In genomic region chr17:49987290-49987585, GRCh38 we compare ENCODE assay signal across 30 cellular contexts. TPM values are rescaled to one million over a fixed set of nuclear protein-coding genes. Genes with fewer than 3 reads are reported as not detected.
DNase-seq lines count a peak whose midpoint lies in the region; ATAC-seq and TF ChIP-seq lines count a peak whose summit lies in the region.
"Had no signal": no experiment of that assay in that cellular context is flagged by ENCODE, and none has a peak within 500 bp of the region (broad histone marks: within the 10 kb centered on the region; RNA-seq: fewer than 3 reads in every experiment).

No MANE protein-coding gene starts in this region.

- in situ Hi-C loops in Panc1 (cut with HindIII; ENCODE audit: low pct_unique_long_range_greater_than_20kb, low sequenced_read_pairs), result no loop called here

- no peak overlapping the region for H3K4me3 Mint-ChIP-seq in Caco-2 (ENCODE audit: unreplicated experiment)
- no peak overlapping the region for H3K4me3 Mint-ChIP-seq in neural progenitor cell
- H3K4me3 Mint-ChIP-seq: CD8-positive, alpha-beta memory T cell; central memory CD8-positive, alpha-beta T cell; immature natural killer cell; stimulated activated effector memory CD8-positive, alpha-beta T cell treated with anti-CD3 and anti-CD28 coated beads, Interleukin-12 subunit alpha, Interleukin-12 subunit beta, amount 100 ng/mL, for 72 hours had no signal

- H2BK5ac ChIP-seq in mesenchymal stem cell (ENCODE audit: low read depth, low read length, poor library complexity, severe bottlenecking), result no peak overlapping the region

- no peak overlapping the region for H2BK12ac ChIP-seq in mesenchymal stem cell (ENCODE audit: low read length in 2 of 2)

- no peaks in the 10 kb centered on the region for H4K20me1 ChIP-seq in neural progenitor cell (ENCODE audit: low read depth)

- H3K4ac ChIP-seq in mesenchymal stem cell (ENCODE audit: low read depth in 1 of 2, low read length in 2 of 2), result no peak overlapping the region

- H4K8ac ChIP-seq in mesenchymal stem cell (ENCODE audit: low read length), result no peak overlapping the region

- H2BK15ac ChIP-seq in mesenchymal stem cell (ENCODE audit: low read depth, poor library complexity, severe bottlenecking), result peak overlapping the region; percentile 35

- CTCF ChIA-PET in Caco-2 (lab: Charles Lee) (interaction anchor here (0.8 to 2.0 kb wide), 8 partner anchors 8 to 165 kb away, joined by 3 to 7 read pairs (median 4); no protein-coding TSS in a partner anchor), Panc1 (lab: Charles Lee) (interaction anchor here (1.6 kb wide), 1 partner anchor 11 kb away, joined by 3 read pairs; no protein-coding TSS in a partner anchor)

- H3K27ac ChIP-seq in Panc1 (ENCODE audit: low read length) (peak overlapping the region; percentile 57), mesenchymal stem cell (ENCODE audit: low read length, poor library complexity, severe bottlenecking) (no peak overlapping the region), neural progenitor cell (no peak overlapping the region)
- H3K27ac ChIP-seq: foreskin keratinocyte, KMS-11, prostate gland had no signal

- no peak overlapping the region for H3K18ac ChIP-seq in mesenchymal stem cell (ENCODE audit: low read depth in 1 of 2, low read length in 2 of 2)

- H3K4me1 Mint-ChIP-seq in Caco-2 (ENCODE audit: low read depth, unreplicated experiment), result peaks cover 13% of the 10 kb centered on the region
- no peaks in the 10 kb centered on the region for H3K4me1 Mint-ChIP-seq in neural progenitor cell
- H3K4me1 Mint-ChIP-seq: CD8-positive, alpha-beta memory T cell; central memory CD8-positive, alpha-beta T cell; stimulated activated effector memory CD8-positive, alpha-beta T cell treated with anti-CD3 and anti-CD28 coated beads, Interleukin-12 subunit alpha, Interleukin-12 subunit beta, amount 100 ng/mL, for 72 hours had no signal

- H3K9me3 Mint-ChIP-seq in Caco-2 (ENCODE audit: unreplicated experiment) (no peaks in the 10 kb centered on the region), neural progenitor cell (no peaks in the 10 kb centered on the region)
- H3K9me3 Mint-ChIP-seq: activated naive CD4-positive, alpha-beta T cell treated with anti-CD3 and anti-CD28 coated beads, Interleukin-2, amount 50 U/mL, for 72 hours; CD8-positive, alpha-beta memory T cell; central memory CD8-positive, alpha-beta T cell; stimulated activated effector memory CD8-positive, alpha-beta T cell treated with anti-CD3 and anti-CD28 coated beads, Interleukin-12 subunit alpha, Interleukin-12 subunit beta, amount 100 ng/mL, for 72 hours had no signal

- H3K4me1 ChIP-seq in Caco-2, result peaks cover 12% of the 10 kb centered on the region
- peaks cover 29% of the 10 kb centered on the region for H3K4me1 ChIP-seq in Panc1 (ENCODE audit: control insufficient read depth, insufficient read depth, low read length)
- peaks cover 2% of the 10 kb centered on the region for H3K4me1 ChIP-seq in mesenchymal stem cell (ENCODE audit: control insufficient read depth, insufficient read depth, low read depth, low read length)
- H3K4me1 ChIP-seq in neural progenitor cell, result peaks cover 17% of the 10 kb centered on the region
- H3K4me1 ChIP-seq: HAP-1 had no signal

- H2AFZ ChIP-seq in mesenchymal stem cell (ENCODE audit: low read depth, low read length) (no peak overlapping the region), neural progenitor cell (replicated peaks) (no peak overlapping the region)

- H3K23ac ChIP-seq in mesenchymal stem cell (ENCODE audit: low read length in 2 of 2), result no peak overlapping the region

- no peaks in the 10 kb centered on the region for H3K36me3 ChIP-seq in Caco-2 (ENCODE audit: control insufficient read depth, insufficient read depth, low read length)
- no peaks in the 10 kb centered on the region for H3K36me3 ChIP-seq in Panc1 (ENCODE audit: control insufficient read depth, insufficient read depth, low read length)
- no peaks in the 10 kb centered on the region for H3K36me3 ChIP-seq in mesenchymal stem cell (ENCODE audit: control insufficient read depth in 1 of 2, insufficient read depth in 2 of 2, low read depth in 1 of 2, low read length in 2 of 2)
- H3K36me3 ChIP-seq in neural progenitor cell, result no peaks in the 10 kb centered on the region
- H3K36me3 ChIP-seq: HAP-1, prostate gland, suprapubic skin had no signal

- no peaks in the 10 kb centered on the region for H3K27me3 ChIP-seq in Caco-2 (replicated peaks; ENCODE audit: control insufficient read depth, insufficient read depth, low read length)
- no peaks in the 10 kb centered on the region for H3K27me3 ChIP-seq in Panc1 (ENCODE audit: control insufficient read depth, insufficient read depth, low read length)
- H3K27me3 ChIP-seq in mesenchymal stem cell (ENCODE audit: control insufficient read depth in 1 of 2, insufficient read depth in 1 of 2, low read length in 2 of 2), result peaks cover 69 to 84% of the 10 kb centered on the region in 2 experiments
- peaks cover 68% of the 10 kb centered on the region for H3K27me3 ChIP-seq in neural progenitor cell

- H4K91ac ChIP-seq in mesenchymal stem cell (ENCODE audit: low read length), result no peak overlapping the region

- no peak overlapping the region for H2BK120ac ChIP-seq in mesenchymal stem cell (ENCODE audit: low read depth, low read length)

- intact Hi-C loops in Caco-2 (cut with micrococcal nuclease; ENCODE audit: unreplicated experiment), result no loop called here
- intact Hi-C loops in Panc1 (cut with micrococcal nuclease; ENCODE audit: unreplicated experiment), result no loop called here

- H3K9me3 ChIP-seq in Caco-2 (no peaks in the 10 kb centered on the region), Panc1 (ENCODE audit: control insufficient read depth, insufficient read depth, low read depth, low read length) (no peaks in the 10 kb centered on the region), mesenchymal stem cell (ENCODE audit: control insufficient read depth, low read length) (peaks cover 3% of the 10 kb centered on the region), neural progenitor cell (ENCODE audit: low read depth) (no peaks in the 10 kb centered on the region)
- H3K9me3 ChIP-seq: HAP-1, mucosa of descending colon, prostate gland, suprapubic skin had no signal

- no peaks in the 10 kb centered on the region for H3K79me1 ChIP-seq in mesenchymal stem cell (replicated peaks; ENCODE audit: low read length, poor library complexity, severe bottlenecking)

- H2AK5ac ChIP-seq in mesenchymal stem cell (ENCODE audit: low read length, severe bottlenecking), result no peak overlapping the region

- WGBS in mesenchymal stem cell, result 31% methylated on average over 2 of the region's 2 CpGs

- H3K4me3 ChIP-seq in Caco-2 (ENCODE audit: low read depth, low read length) (no peak overlapping the region), Panc1 (ENCODE audit: low read depth in 2 of 2, low read length in 2 of 2) (no peak overlapping the region), mesenchymal stem cell (ENCODE audit: insufficient read depth in 1 of 2, low read depth in 1 of 2, low read length in 2 of 2) (no peak overlapping the region), neural progenitor cell (no peak overlapping the region)
- H3K4me3 ChIP-seq: HAP-1, mucosa of descending colon, prostate gland, skin epidermis, suprapubic skin had no signal

- no peaks in the 10 kb centered on the region for H3K27me3 Mint-ChIP-seq in Caco-2 (ENCODE audit: insufficient read depth, unreplicated experiment)
- H3K27me3 Mint-ChIP-seq in neural progenitor cell (ENCODE audit: insufficient read depth, low read depth), result peaks cover 59% of the 10 kb centered on the region

- H3K4me2 ChIP-seq in mesenchymal stem cell (ENCODE audit: low read length, poor library complexity, severe bottlenecking) (no peak overlapping the region), neural progenitor cell (no peak overlapping the region)
- H3K4me2 ChIP-seq: KMS-11 had no signal

- POLR2A ChIA-PET in Caco-2 (lab: Charles Lee) (no interaction called here), Panc1 (lab: Charles Lee) (interaction anchor here (0.6 kb wide), 1 partner anchor 101 kb away, joined by 12 read pairs; no protein-coding TSS in a partner anchor)

- H3K79me2 ChIP-seq in neural progenitor cell (ENCODE audit: low read depth), result no peaks in the 10 kb centered on the region

- no peaks in the 10 kb centered on the region for H3K36me3 Mint-ChIP-seq in Caco-2 (ENCODE audit: insufficient read depth, unreplicated experiment)
- no peaks in the 10 kb centered on the region for H3K36me3 Mint-ChIP-seq in neural progenitor cell
- H3K36me3 Mint-ChIP-seq: activated naive CD4-positive, alpha-beta T cell treated with anti-CD3 and anti-CD28 coated beads, Interleukin-2, amount 50 U/mL, for 72 hours; immature natural killer cell had no signal

- H3K27ac Mint-ChIP-seq in Caco-2 (ENCODE audit: unreplicated experiment) (no peak overlapping the region), neural progenitor cell (no peak overlapping the region)
- H3K27ac Mint-ChIP-seq: activated naive CD4-positive, alpha-beta T cell treated with anti-CD3 and anti-CD28 coated beads, Interleukin-2, amount 50 U/mL, for 72 hours; CD8-positive, alpha-beta memory T cell; immature natural killer cell had no signal

- H3K9ac ChIP-seq in mesenchymal stem cell (ENCODE audit: low read length) (no peak overlapping the region), neural progenitor cell (no peak overlapping the region)
- H3K9ac ChIP-seq: KMS-11 had no signal

- BruUV-seq in Caco-2 (replicated peaks; lab: Mats Ljungman, UMichigan) (no TSS peak), Panc1 (replicated peaks; lab: Mats Ljungman, UMichigan) (no TSS peak)

- no peak overlapping the region for H3K14ac ChIP-seq in mesenchymal stem cell (ENCODE audit: low read length in 2 of 2)

- H3F3A ChIP-seq in neural progenitor cell (ENCODE audit: low read depth), result peaks cover 17% of the 10 kb centered on the region

- 0 out of 2 replicates have a peak, but pooled peaks have one; percentile 40 for ATAC-seq in Panc1
- ATAC-seq in GM18520 (IDR thresholded peaks at IDR 0.05; ENCODE audit: unreplicated experiment), result no peak
- ATAC-seq: activated naive CD4-positive, alpha-beta T cell treated with anti-CD3 and anti-CD28 coated beads, Interleukin-2, amount 50 U/mL, for 72 hours; stimulated activated effector memory CD8-positive, alpha-beta T cell treated with anti-CD3 and anti-CD28 coated beads, Interleukin-12 subunit alpha, Interleukin-12 subunit beta, amount 100 ng/mL, for 72 hours had no signal

- no peak for TF ChIP-seq CTCF in Caco-2 (IDR thresholded peaks at IDR 0.05; ENCODE audit: insufficient read depth in 1 of 2, low read depth in 1 of 2, low read length in 1 of 2, severe bottlenecking in 1 of 2, unreplicated experiment in 1 of 2)
- no peak for TF ChIP-seq CTCF in Panc1 (IDR thresholded peaks at IDR 0.05)
- no peak for TF ChIP-seq CTCF in neural progenitor cell (IDR thresholded peaks at IDR 0.05)

- DNase-seq in 8988T, result peak; percentile 14
- DNase-seq in Caco-2, result peak; percentile 24 to 56
- no peak for DNase-seq in Panc1 (ENCODE audit: low read depth, low spot score)
- no peak for DNase-seq in mesenchymal stem cell
- no peak for DNase-seq in NCI-H1436 treated with DMSO at 0.1 percent for 48 hours (lab: John Stamatoyannopoulos, UW)
- DNase-seq in neural progenitor cell (ENCODE audit: low spot score), result no peak
- DNase-seq in T-helper 9 cell, result no peak
- DNase-seq: activated CD4-positive, alpha-beta T cell treated with anti-CD3 and anti-CD28 coated beads for 1 hour; CD8-positive, alpha-beta memory T cell; DND-41; erythroblast; foreskin keratinocyte; immature natural killer cell; mucosa of descending colon; NCI-H1048; NCI-H1930; NCI-H774; Right ventricle myocardium superior; stimulated activated CD4-positive, alpha-beta T cell treated with anti-CD3 and anti-CD28 coated beads, Interleukin-1b, Interleukin-23, amount 100 ng/mL, for 48 hours had no signal

RNA-seq across cellular contexts. Expression of gene DLX3, which starts 7.8 kb away (rescaled TPM):
- total RNA-seq in Caco-2 (2022) (3.9 and 4.9 TPM in 2 replicates), Panc1 (2021; ENCODE audit: unreplicated experiment) (2.9 TPM), neural progenitor cell (ENCODE audit: low replicate concordance) (0.04 and 0.87 TPM in 2 replicates)
- 1.9 TPM for polyA plus RNA-seq in Panc1 (2012; ENCODE audit: insufficient read length)
- polyA plus RNA-seq in mesenchymal stem cell (2013, experiment 1 of 2), result 0.01 TPM
- not detected for polyA plus RNA-seq in mesenchymal stem cell (2013, experiment 2 of 2)
- total RNA-seq: liver, Right ventricle myocardium superior had no signal
- polyA plus RNA-seq: CD8-positive, alpha-beta memory T cell; immature natural killer cell; liver had no signal

RNA-seq across cellular contexts. Expression of gene DLX4, which starts 18.2 kb away (rescaled TPM):
- 27.0 and 33.1 TPM in 2 replicates for total RNA-seq in Caco-2 (2022)
- 11.2 TPM for total RNA-seq in Panc1 (2021; ENCODE audit: unreplicated experiment)
- 10.6 TPM for polyA plus RNA-seq in Panc1 (2012; ENCODE audit: insufficient read length)
- polyA plus RNA-seq in mesenchymal stem cell (2013, experiment 1 of 2), result 0.14 TPM
- 0.03 TPM for polyA plus RNA-seq in mesenchymal stem cell (2013, experiment 2 of 2)
- 0.53 TPM in 1 of 2 replicates, not detected in the other for total RNA-seq in neural progenitor cell (ENCODE audit: low replicate concordance)
- total RNA-seq: astrocyte, liver, prostate gland, Right ventricle myocardium superior had no signal
- polyA plus RNA-seq: CD8-positive, alpha-beta memory T cell; liver had no signal

Comparison
In these comparisons a context has a peak if more than half of its experiments do, and no peak if none do; other contexts are left out.
1. DNase-seq: peak in 8988T (single experiment) and Caco-2 (2 of 2); none in Panc1 (single experiment), mesenchymal stem cell (single experiment), NCI-H1436 treated with DMSO at 0.1 percent for 48 hours (single experiment), neural progenitor cell (single experiment) and T-helper 9 cell (single experiment).